8 cellular contexts compared by ENCODE assay signal in the genomic region with DNA sequence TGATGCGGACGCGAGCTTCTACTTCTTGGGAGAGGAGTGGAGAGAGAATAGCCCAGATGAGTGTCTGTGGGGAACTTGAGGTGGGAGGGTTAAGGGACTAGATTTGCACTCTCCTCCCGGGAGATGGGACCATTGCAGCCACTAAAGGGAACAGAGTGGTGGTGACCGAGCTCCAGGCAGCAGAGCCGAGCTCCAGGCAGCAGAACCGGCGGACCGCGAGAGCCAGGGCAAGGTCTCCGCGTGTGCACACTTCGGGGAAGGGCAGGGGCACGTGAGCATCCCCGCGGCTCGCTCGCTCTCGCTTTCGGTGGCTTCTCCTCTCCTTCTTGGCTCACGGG. TPM values are rescaled to one million over a fixed set of nuclear protein-coding genes. Genes with fewer than 3 reads are reported as not detected.
DNase-seq lines count a peak whose midpoint lies in the region; ATAC-seq, FAIRE-seq and TF ChIP-seq lines count a peak whose summit lies in the region.

No MANE protein-coding gene starts in this region.

- no peak for FAIRE-seq in H1 (lab: Jason Lieb, UNC)

- H3K14ac ChIP-seq in H1 (ENCODE audit: insufficient read length), result no peak overlapping the region

- peak overlapping the region; percentile 8 for H4K5ac ChIP-seq in H1 (ENCODE audit: insufficient read length, low read depth, low read length)

- peak overlapping the region; percentile 89 to 97 (median 93) for H3K4me3 Mint-ChIP-seq in nephron

- peak overlapping the region; percentile 97 to 99 for H3K4me2 ChIP-seq in H1 (ENCODE audit: insufficient read depth in 1 of 2, low read depth in 2 of 2, low read length in 2 of 2)
- H3K4me2 ChIP-seq in Karpas-422 (ENCODE audit: low read depth, low read length, poor library complexity, severe bottlenecking), result no peak overlapping the region

- CTCF ChIA-PET in BJ (lab: Yijun Ruan, JAX) (interaction anchor here (0.9 to 20.1 kb wide), 4 partner anchors 10 to 55 kb away, joined by 3 to 454 read pairs (median 40); no protein-coding TSS in a partner anchor), H1 (lab: Charles Lee; ENCODE audit: partially characterized antibody) (interaction anchor here (0.6 to 3.5 kb wide), 13 partner anchors 9 to 72 kb away, joined by 3 to 19 read pairs (median 5); a partner anchor contains a TSS)

- H3K27me3 ChIP-seq in BJ (ENCODE audit: control insufficient read depth, insufficient read depth, low read length) (peaks cover 39% of the 10 kb centered on the region), H1 (replicated peaks in 1 of 4; ENCODE audit: control insufficient read depth in 3 of 4, extremely low read depth in 1 of 4, insufficient read depth in 3 of 4, low read length in 3 of 4) (peaks cover 0 to 20% (median 10%) of the 10 kb centered on the region in 4 experiments; a peak in 5 of 7 replicates), Karpas-422 (ENCODE audit: low read length) (no peaks in the 10 kb centered on the region)

- H3K4me1 ChIP-seq in H1 (replicated peaks in 1 of 4; ENCODE audit: control insufficient read depth in 3 of 4, insufficient read depth in 4 of 4, low read length in 3 of 4), result peaks cover 8 to 25% (median 16%) of the 10 kb centered on the region in 4 experiments
- H3K4me1 ChIP-seq in Karpas-422 (ENCODE audit: low read length), result peaks cover 8% of the 10 kb centered on the region

- H4K20me1 ChIP-seq in H1 (replicated peaks in 1 of 2; ENCODE audit: control insufficient read depth in 1 of 2, insufficient read depth in 2 of 2, low read length in 2 of 2), result peaks cover 0 to 8% of the 10 kb centered on the region in 2 experiments
- no peaks in the 10 kb centered on the region for H4K20me1 ChIP-seq in Karpas-422 (ENCODE audit: insufficient read depth, low read depth, low read length)

- 1% methylated on average over 17 of the region's 21 CpGs; no CpG with 5 or more reads in 1 of the 2 experiments for WGBS in H1 (ENCODE audit: extremely low coverage in 1 of 2, insufficient coverage in 1 of 2, insufficient read length in 1 of 2, insufficient replicate concordance in 2 of 2, low coverage in 1 of 2, low lambda C conversion rate in 2 of 2, missing lambda C conversion rate in 1 of 2), 2 experiments

- H2BK20ac ChIP-seq in H1 (ENCODE audit: low read length), result peak overlapping the region; percentile 57; the same call in 1 of the 2 replicates

- H3K36me3 ChIP-seq in BJ (ENCODE audit: control insufficient read depth, insufficient read depth, low read length) (no peaks in the 10 kb centered on the region), H1 (ENCODE audit: control insufficient read depth in 2 of 4, insufficient read depth in 4 of 4, low read length in 3 of 4) (peaks cover 0 to 14% (median 5%) of the 10 kb centered on the region in 4 experiments; a peak in 4 of 8 replicates), Karpas-422 (ENCODE audit: insufficient read depth, low read length) (no peaks in the 10 kb centered on the region)

- H3K4me3 ChIP-seq in BJ (ENCODE audit: low read depth, low read length) (peak overlapping the region; percentile 28; the same call in 1 of the 2 replicates), H1 (ENCODE audit: extremely low read depth in 1 of 4, insufficient read depth in 2 of 4, low read depth in 3 of 4, low read length in 4 of 4) (peak overlapping the region; percentile 58 to 89 (median 80)), Karpas-422 (ENCODE audit: low read length) (no peak overlapping the region)

- H3K79me2 ChIP-seq in H1 (ENCODE audit: control insufficient read depth in 1 of 2, insufficient read depth in 2 of 2, low read length in 2 of 2) (peaks cover 0 to 11% of the 10 kb centered on the region in 2 experiments; a peak in 1 of 4 replicates), Karpas-422 (ENCODE audit: low read length) (no peaks in the 10 kb centered on the region)

- peaks cover 33% of the 10 kb centered on the region for H3K4me1 Mint-ChIP-seq in nephron

- H3K9ac ChIP-seq in H1 (replicated peaks in 1 of 4; ENCODE audit: extremely low read depth in 1 of 4, low read depth in 3 of 4, low read length in 3 of 4) (peak overlapping the region in 3 of 4 experiments; percentile 56 to 71 (median 58); a peak in 5 of 7 replicates), Karpas-422 (ENCODE audit: low read length) (no peak overlapping the region)

- H3K79me1 ChIP-seq in H1 (ENCODE audit: low read depth, low read length), result no peaks in the 10 kb centered on the region

- no peak overlapping the region for H2BK120ac ChIP-seq in H1 (replicated peaks; ENCODE audit: low read depth, low read length)

- peaks cover 26% of the 10 kb centered on the region for H3K36me3 Mint-ChIP-seq in nephron (ENCODE audit: low read depth)

- peak overlapping the region; percentile 87 for H4K91ac ChIP-seq in H1 (replicated peaks; ENCODE audit: insufficient read length, low read length)

- H3K56ac ChIP-seq in H1 (replicated peaks; ENCODE audit: insufficient read length, low read depth, low read length), result no peak overlapping the region

- H3K27ac Mint-ChIP-seq in nephron, result peak overlapping the region; percentile 21 to 89 (median 86)

- TF ChIP-seq EP300 in H1 (IDR thresholded peaks at IDR 0.05; ENCODE audit: borderline replicate concordance in 1 of 2, low read depth in 2 of 2, low read length in 2 of 2), result no peak

- H3K9me2 ChIP-seq in Karpas-422 (replicated peaks; ENCODE audit: insufficient read depth, low read length), result no peaks in the 10 kb centered on the region

- POLR2A ChIA-PET in BJ (lab: Charles Lee), result interaction anchor here (1.0 kb wide), 1 partner anchor 72 kb away, joined by 3 read pairs; a partner anchor contains a TSS
- POLR2A ChIA-PET in H1 (lab: Charles Lee; ENCODE audit: partially characterized antibody), result interaction anchor here (0.5 to 5.2 kb wide), 20 partner anchors 8 to 946 kb away, joined by 3 to 59 read pairs (median 4); a partner anchor contains a TSS

- peak overlapping the region; percentile 77; the same call in 1 of the 2 replicates for H2BK15ac ChIP-seq in H1 (ENCODE audit: low read length)

- no peak for DNase-seq in BJ (ENCODE audit: low read depth)
- DNase-seq in NCI-H1105 treated with DMSO at 0.1 percent for 48 hours (lab: John Stamatoyannopoulos, UW), result peak; percentile 42
- no peak for DNase-seq in H1 (ENCODE audit: low read depth in 1 of 2, low spot score in 2 of 2)
- no peak for DNase-seq in MV-4-11 (lab: John Stamatoyannopoulos, UW)
- DNase-seq in Karpas-422, result no peak

- H2BK12ac ChIP-seq in H1 (ENCODE audit: low read depth, low read length), result peak overlapping the region; percentile 95; the same call in 1 of the 2 replicates

- no peak overlapping the region for H3K23ac ChIP-seq in H1 (ENCODE audit: insufficient read length)

- ATAC-seq in HG02623 (IDR thresholded peaks at IDR 0.05; ENCODE audit: unreplicated experiment), result no peak
- ATAC-seq in HG02840 (IDR thresholded peaks at IDR 0.05; ENCODE audit: low FRiP score, unreplicated experiment), result no peak

- TF ChIP-seq POLR2A in H1 (IDR thresholded peaks at IDR 0.05; ENCODE audit: control extremely low read depth in 1 of 2, low read depth in 2 of 2, low read length in 2 of 2), result no peak

- peak overlapping the region; percentile 76 for H3K18ac ChIP-seq in H1 (ENCODE audit: extremely low read depth, low read length)

- no peak overlapping the region for H3K4ac ChIP-seq in H1 (replicated peaks; ENCODE audit: insufficient read length, low read depth, low read length)

- no peaks in the 10 kb centered on the region for H3K9me3 ChIP-seq in H1 (ENCODE audit: insufficient read depth in 2 of 2, low read depth in 1 of 2, low read length in 1 of 2)
- no peaks in the 10 kb centered on the region for H3K9me3 ChIP-seq in Karpas-422 (ENCODE audit: low read length)

- H2BK5ac ChIP-seq in H1 (ENCODE audit: low read depth, low read length), result peak overlapping the region; percentile 84; the same call in 1 of the 2 replicates

- H3K23me2 ChIP-seq in H1 (ENCODE audit: low read depth, low read length), result peaks cover 10% of the 10 kb centered on the region; the same call in 1 of the 2 replicates

- H3K9me3 Mint-ChIP-seq in nephron, result no peaks in the 10 kb centered on the region

- TF ChIP-seq CTCF in BJ (IDR thresholded peaks at IDR 0.05; ENCODE audit: insufficient read depth, low read depth, low read length), result no peak
- no peak for TF ChIP-seq CTCF in H1 (IDR thresholded peaks at IDR 0.05; ENCODE audit: control extremely low read depth in 1 of 3, insufficient read depth in 1 of 3, low read depth in 1 of 3, low read length in 3 of 3)
- TF ChIP-seq CTCF in nephron (IDR thresholded peaks at IDR 0.05; ENCODE audit: unreplicated experiment in 3 of 3), result no peak

- no peak overlapping the region for H4K8ac ChIP-seq in H1 (ENCODE audit: extremely low read depth, insufficient read depth, low read length)

- no peak overlapping the region for H2AK5ac ChIP-seq in H1 (ENCODE audit: low read depth, low read length)

- H2AFZ ChIP-seq in H1 (ENCODE audit: low read length), result 0 out of 2 replicates have a peak overlapping the region, but pooled peaks have one; percentile 60
- H2AFZ ChIP-seq in Karpas-422 (ENCODE audit: low read length), result no peak overlapping the region

- no peak for TF ChIP-seq RAD21 in H1 (IDR thresholded peaks at IDR 0.05 in 1 of 2, conservative IDR thresholded peaks at IDR 0.05 in 1 of 2; ENCODE audit: low read depth in 2 of 2, low read length in 2 of 2)

- H3K27ac ChIP-seq in H1 (ENCODE audit: low read depth, low read length), result no peak overlapping the region
- H3K27ac ChIP-seq in Karpas-422 (ENCODE audit: low read length), result no peak overlapping the region

- H3K27me3 Mint-ChIP-seq in nephron (ENCODE audit: low read depth), result peaks cover 28% of the 10 kb centered on the region

RNA-seq across cellular contexts. Expression of a gene that starts 1.1 kb away (rescaled TPM):
- not detected in 2 replicates for polyA plus RNA-seq in BJ (2011; rRNA removed)
- polyA minus RNA-seq in BJ (2011; rRNA and poly(A)+ RNA removed), result not detected in 2 replicates
- total RNA-seq in H1 (2021; fragmentation: NEBNext Ultra II Directional; extraction: Animal tissue kit (Norgen Biotek cat#: 25700)), result 45.7 and 45.9 TPM in 2 replicates
- polyA plus RNA-seq in H1 (2011; rRNA removed), result 26.8 and 42.3 TPM in 2 replicates
- polyA plus RNA-seq in H1 (2011; cell fraction: cytosol; rRNA removed), result 23.3 TPM
- 49.4 TPM for polyA plus RNA-seq in H1 (2011; cell fraction: nucleus; rRNA removed)
- polyA plus RNA-seq in H1 (2012, experiment 1 of 2), result 26.5 to 37.1 TPM (median 35.2 TPM) in 4 replicates
- polyA plus RNA-seq in H1 (2012, experiment 2 of 2), result 29.5 TPM
- polyA plus RNA-seq in H1 (2013, experiment 1 of 2), result 57.5 TPM
- polyA plus RNA-seq in H1 (2013, experiment 2 of 2), result 60.3 TPM
- 22.4 and 28.5 TPM in 2 replicates for polyA minus RNA-seq in H1 (2011; rRNA and poly(A)+ RNA removed)
- 26.4 TPM for polyA minus RNA-seq in H1 (2011; cell fraction: cytosol; rRNA and poly(A)+ RNA removed)
- polyA minus RNA-seq in H1 (2011; cell fraction: nucleus; rRNA and poly(A)+ RNA removed), result 23.6 TPM
- total RNA-seq in Karpas-422 (2014; rRNA removed; shearing (Covaris generic); ENCODE audit: low replicate concordance), result not detected in 2 replicates

RNA-seq across cellular contexts. Expression of a gene that starts 46.0 kb away (rescaled TPM):
- polyA plus RNA-seq in BJ (2011; rRNA removed) (1.1 and 1.2 TPM in 2 replicates), H1 (2011; rRNA removed) (10.3 and 12.7 TPM in 2 replicates)
- polyA minus RNA-seq in BJ (2011; rRNA and poly(A)+ RNA removed), result 1.9 and 2.0 TPM in 2 replicates
- 7.7 and 7.8 TPM in 2 replicates for total RNA-seq in H1 (2021; fragmentation: NEBNext Ultra II Directional; extraction: Animal tissue kit (Norgen Biotek cat#: 25700))
- polyA plus RNA-seq in H1 (2011; cell fraction: cytosol; rRNA removed), result 11.8 TPM
- polyA plus RNA-seq in H1 (2011; cell fraction: nucleus; rRNA removed), result 32.6 TPM
- polyA plus RNA-seq in H1 (2012, experiment 1 of 2), result 9.5 to 12.6 TPM (median 11.6 TPM) in 4 replicates
- polyA plus RNA-seq in H1 (2012, experiment 2 of 2), result 4.2 TPM
- 4.7 TPM for polyA plus RNA-seq in H1 (2013, experiment 1 of 2)
- polyA plus RNA-seq in H1 (2013, experiment 2 of 2), result 4.3 TPM
- polyA minus RNA-seq in H1 (2011; rRNA and poly(A)+ RNA removed), result 11.4 and 13.0 TPM in 2 replicates
- 6.8 TPM for polyA minus RNA-seq in H1 (2011; cell fraction: cytosol; rRNA and poly(A)+ RNA removed)
- polyA minus RNA-seq in H1 (2011; cell fraction: nucleus; rRNA and poly(A)+ RNA removed), result 14.2 TPM
- 0.18 TPM in 1 of 2 replicates, not detected in the other for total RNA-seq in Karpas-422 (2014; rRNA removed; shearing (Covaris generic); ENCODE audit: low replicate concordance)

Comparison
In these comparisons a context has a peak if more than half of its experiments do, and no peak if none do; other contexts are left out.
1. RNA of a gene that starts 1.1 kb away (total RNA-seq): 45.7 to 45.9 TPM in H1; not detected in Karpas-422; every median in the first group is over 10 times any median in the second.